ENCODE assay signal across 31 cellular contexts in genomic region chr2:173760553-173760952, GRCh38.
DNase-seq lines count a peak whose midpoint lies in the region; ATAC-seq, FAIRE-seq and TF ChIP-seq lines count a peak whose summit lies in the region.
"Had no signal": no experiment of that assay in that cellular context is flagged by ENCODE, and none has a peak within 500 bp of the region (broad histone marks: within the 10 kb centered on the region; RNA-seq: fewer than 3 reads in every experiment).

No MANE protein-coding gene starts in this region.

- peak; percentile 94 for FAIRE-seq in endometrium (lab: Jason Lieb, UNC)
- FAIRE-seq: GM12892 had no signal

- TF ChIP-seq CTCF in AG10803 (conservative IDR thresholded peaks at IDR 0.05; ENCODE audit: low read length), result no peak
- TF ChIP-seq CTCF in VCaP (conservative IDR thresholded peaks at IDR 0.05), result no peak
- TF ChIP-seq CTCF in lower lobe of right lung (IDR thresholded peaks at IDR 0.05), result no peak
- TF ChIP-seq CTCF in osteocyte (IDR thresholded peaks at IDR 0.05), result no peak

- ATAC-seq in lower lobe of right lung (peak; percentile 45 to 89), HG03521 (IDR thresholded peaks at IDR 0.05; ENCODE audit: unreplicated experiment) (no peak)
- ATAC-seq: gastroesophageal sphincter; HCT116; stimulated activated memory B cell treated with anti-CD40 and anti-IgM and Interleukin-4, amounts not matched to agents 10 μg/mL and 1 μg/mL and 100 μg/mL, for 72 hours had no signal

- intact Hi-C loops in lower lobe of right lung (cut with DNase I), result no loop called here

- H3K9me3 Mint-ChIP-seq in osteocyte (ENCODE audit: unreplicated experiment), result no peaks in the 10 kb centered on the region
- H3K9me3 Mint-ChIP-seq: naive B cell; stimulated activated memory B cell treated with anti-CD40 and anti-IgM and Interleukin-4, amounts not matched to agents 10 μg/mL and 1 μg/mL and 100 μg/mL, for 72 hours; T-helper 2 cell treated with Interferon-gamma antibody and Interleukin-4, amounts not matched to agents 5 μg/mL and 100 μg/mL, for 36 hours had no signal

- H3K27ac Mint-ChIP-seq in osteocyte (ENCODE audit: unreplicated experiment), result no peak overlapping the region
- H3K27ac Mint-ChIP-seq: naive B cell; stimulated activated memory B cell treated with anti-CD40 and anti-IgM and Interleukin-4, amounts not matched to agents 10 μg/mL and 1 μg/mL and 100 μg/mL, for 72 hours; T-helper 2 cell treated with Interferon-gamma antibody and Interleukin-4, amounts not matched to agents 5 μg/mL and 100 μg/mL, for 36 hours had no signal

- H3K4me3 Mint-ChIP-seq in osteocyte (ENCODE audit: unreplicated experiment), result no peak overlapping the region
- H3K4me3 Mint-ChIP-seq: naive B cell; stimulated activated memory B cell treated with anti-CD40 and anti-IgM and Interleukin-4, amounts not matched to agents 10 μg/mL and 1 μg/mL and 100 μg/mL, for 72 hours; T-helper 2 cell treated with Interferon-gamma antibody and Interleukin-4, amounts not matched to agents 5 μg/mL and 100 μg/mL, for 36 hours had no signal

- no peaks in the 10 kb centered on the region for H3K9me3 ChIP-seq in lower lobe of right lung
- H3K9me3 ChIP-seq: adrenal gland; BLaER1 treated with 17β-estradiol and CSF1 and Interleukin-3, amounts not matched to agents 10 nM and 100 nM; gastroesophageal sphincter; left ventricle myocardium inferior; spleen; suprapubic skin; uterus had no signal

- peak overlapping the region; percentile 40 for H3K27ac ChIP-seq in VCaP
- no peak overlapping the region for H3K27ac ChIP-seq in lower lobe of right lung
- H3K27ac ChIP-seq: adrenal gland; BLaER1 treated with 17β-estradiol and CSF1 and Interleukin-3, amounts not matched to agents 10 nM and 100 nM; left ventricle myocardium inferior; suprapubic skin had no signal

- no peaks in the 10 kb centered on the region for H3K27me3 ChIP-seq in lower lobe of right lung (ENCODE audit: low read depth)
- H3K27me3 ChIP-seq: adrenal gland, gastroesophageal sphincter, spleen, suprapubic skin, uterus had no signal

- H3K36me3 Mint-ChIP-seq in osteocyte (ENCODE audit: unreplicated experiment), result peaks cover 2% of the 10 kb centered on the region
- H3K36me3 Mint-ChIP-seq: naive B cell; stimulated activated memory B cell treated with anti-CD40 and anti-IgM and Interleukin-4, amounts not matched to agents 10 μg/mL and 1 μg/mL and 100 μg/mL, for 72 hours had no signal

- peaks cover 5% of the 10 kb centered on the region for H3K27me3 Mint-ChIP-seq in osteocyte (ENCODE audit: unreplicated experiment)

- DNase-seq in AG10803 (ENCODE audit: low read depth) (peak; percentile 18), lower lobe of right lung (no peak), cortex of kidney (lab: John Stamatoyannopoulos, UW) (no peak), DMS 273 treated with DMSO at 0.1 percent for 48 hours (lab: John Stamatoyannopoulos, UW) (no peak), osteocyte (ENCODE audit: extremely low spot score, unreplicated experiment) (no peak)
- DNase-seq: activated CD4-positive, alpha-beta T cell treated with anti-CD3 and anti-CD28 coated beads for 48 hours; activated naive CD4-positive, alpha-beta T cell; activated T-cell treated with anti-CD3 and anti-CD28 coated beads, Interleukin-2, amount 50 U/mL, for 48 hours; adrenal gland; central memory CD4-positive, alpha-beta T cell; hippocampal formation; left ventricle myocardium inferior; naive B cell; NCI-H1694 treated with DMSO at 0.1 percent for 48 hours; NCI-H526; nucleus accumbens; retina; RPMI8226; spleen; stimulated activated CD4-positive, alpha-beta T cell treated with anti-CD3 and anti-CD28 coated beads, Interleukin-2, amount 100 ng/mL, for 48 hours; uterus had no signal

- H3K4me3 ChIP-seq in AG10803 (ENCODE audit: low read length), result no peak overlapping the region
- H3K4me3 ChIP-seq in lower lobe of right lung, result no peak overlapping the region
- H3K4me3 ChIP-seq: adrenal gland; BLaER1 treated with 17β-estradiol and CSF1 and Interleukin-3, amounts not matched to agents 10 nM and 100 nM; gastroesophageal sphincter; left ventricle myocardium inferior; spleen; suprapubic skin; uterus had no signal

- no peaks in the 10 kb centered on the region for H3K36me3 ChIP-seq in lower lobe of right lung
- H3K36me3 ChIP-seq: adrenal gland; BLaER1 treated with 17β-estradiol and CSF1 and Interleukin-3, amounts not matched to agents 10 nM and 100 nM; gastroesophageal sphincter; left ventricle myocardium inferior; spleen; suprapubic skin; uterus had no signal

- H3K4me1 Mint-ChIP-seq in osteocyte (ENCODE audit: unreplicated experiment), result peaks cover 7% of the 10 kb centered on the region
- H3K4me1 Mint-ChIP-seq: naive B cell; stimulated activated memory B cell treated with anti-CD40 and anti-IgM and Interleukin-4, amounts not matched to agents 10 μg/mL and 1 μg/mL and 100 μg/mL, for 72 hours had no signal

- H3K4me1 ChIP-seq in lower lobe of right lung, result no peaks in the 10 kb centered on the region
- H3K4me1 ChIP-seq: adrenal gland, spleen, suprapubic skin, uterus had no signal
